In genomic region chr17:77565166-77565565, GRCh38 we compare ENCODE assay signal across 23 cellular contexts.
DNase-seq lines count a peak whose midpoint lies in the region; ATAC-seq, FAIRE-seq and TF ChIP-seq lines count a peak whose summit lies in the region.
"Had no signal": no experiment of that assay in that cellular context is flagged by ENCODE, and none has a peak within 500 bp of the region (broad histone marks: within the 10 kb centered on the region; RNA-seq: fewer than 3 reads in every experiment).

No MANE protein-coding gene starts in this region.

- H3K9me3 ChIP-seq in BLaER1 (no peaks in the 10 kb centered on the region; the same call in 1 of the 2 replicates), kidney (ENCODE audit: control insufficient read depth in 1 of 2, low read length in 2 of 2) (no peaks in the 10 kb centered on the region), spleen (no peaks in the 10 kb centered on the region)
- H3K9me3 ChIP-seq: BE2C, MG63, SJCRH30 had no signal

- H3K9ac ChIP-seq in BLaER1 (no peak overlapping the region), kidney (ENCODE audit: low read length in 2 of 2) (no peak overlapping the region)
- H3K9ac ChIP-seq: GM23248 had no signal

- H3K36me3 Mint-ChIP-seq in activated CD8-positive, alpha-beta T cell treated with anti-CD3 and anti-CD28 coated beads for 36 hours (ENCODE audit: low read depth) = no peaks in the 10 kb centered on the region
- H3K36me3 Mint-ChIP-seq in endothelial cell (ENCODE audit: low read depth, unreplicated experiment) = no peaks in the 10 kb centered on the region
- H3K36me3 Mint-ChIP-seq: CD4-positive, CD25-positive, alpha-beta regulatory T cell had no signal

- no peaks in the 10 kb centered on the region for H4K20me1 ChIP-seq in BLaER1

- TF ChIP-seq CTCF in bronchial epithelial cell (IDR thresholded peaks at IDR 0.05; ENCODE audit: insufficient read depth, low read length, severe bottlenecking) = no peak
- TF ChIP-seq CTCF in kidney (IDR thresholded peaks at IDR 0.05; ENCODE audit: borderline replicate concordance, extremely low read depth, insufficient read depth) = no peak
- TF ChIP-seq CTCF in spleen (IDR thresholded peaks at IDR 0.05 in 8 of 11, conservative IDR thresholded peaks at IDR 0.05 in 3 of 11) = no peak
- no peak for TF ChIP-seq CTCF in activated CD8-positive, alpha-beta T cell treated with anti-CD3 and anti-CD28 coated beads for 36 hours (IDR thresholded peaks at IDR 0.05)
- TF ChIP-seq CTCF in endothelial cell (IDR thresholded peaks at IDR 0.05; ENCODE audit: unreplicated experiment) = no peak

- H3K27ac ChIP-seq in BLaER1 (peak overlapping the region; percentile 69; the same call in 1 of the 2 replicates), kidney (ENCODE audit: low read depth in 2 of 2, low read length in 2 of 2) (no peak overlapping the region), spleen (no peak overlapping the region)
- H3K27ac ChIP-seq: GM23248, PC-9, SJCRH30 had no signal

- H3K4me2 ChIP-seq in BLaER1 = peak overlapping the region; percentile 74
- H3K4me2 ChIP-seq: PC-9 had no signal

- H3K4me3 ChIP-seq in BLaER1 (peak overlapping the region; percentile 46), bronchial epithelial cell (ENCODE audit: low read depth, low read length) (no peak overlapping the region), kidney (ENCODE audit: low read length in 2 of 2) (no peak overlapping the region), spleen (no peak overlapping the region)
- H3K4me3 ChIP-seq: GM23248, MG63, PC-9, SJCRH30 had no signal

- H3K4me3 Mint-ChIP-seq in activated CD8-positive, alpha-beta T cell treated with anti-CD3 and anti-CD28 coated beads for 36 hours = no peak overlapping the region
- H3K4me3 Mint-ChIP-seq in endothelial cell (ENCODE audit: unreplicated experiment) = no peak overlapping the region
- H3K4me3 Mint-ChIP-seq: CD4-positive, CD25-positive, alpha-beta regulatory T cell; H9; HFFc6 had no signal

- DNase-seq in bronchial epithelial cell (ENCODE audit: low read depth) (peak; percentile 7), kidney (peak; percentile 66), spleen (peak; percentile 29), NCI-H774 (lab: John Stamatoyannopoulos, UW) (no peak), endothelial cell (ENCODE audit: low spot score) (no peak)
- DNase-seq in activated CD8-positive, alpha-beta T cell treated with anti-CD3 and anti-CD28 coated beads for 36 hours = no peak
- DNase-seq: 8988T; ACHN; BE2C; CD4-positive, CD25-positive, alpha-beta regulatory T cell; DMS53; GM23248; H9; HFFc6; KBM-7; MG63; NCI-H2029; NCI-H446 treated with DMSO at 0.1 percent for 48 hours; NCI-H526; PC-9; SJCRH30 had no signal

- H3K4me1 Mint-ChIP-seq in activated CD8-positive, alpha-beta T cell treated with anti-CD3 and anti-CD28 coated beads for 36 hours (ENCODE audit: low read depth) = no peaks in the 10 kb centered on the region
- no peaks in the 10 kb centered on the region for H3K4me1 Mint-ChIP-seq in endothelial cell (ENCODE audit: unreplicated experiment)
- H3K4me1 Mint-ChIP-seq: CD4-positive, CD25-positive, alpha-beta regulatory T cell; H9 had no signal

- TF ChIP-seq POLR2A in spleen (IDR thresholded peaks at IDR 0.05) = no peak
- TF ChIP-seq POLR2A in GM18505 (IDR thresholded peaks at IDR 0.05; ENCODE audit: borderline replicate concordance, extremely low read depth, insufficient read depth, insufficient read length) = no peak

- peaks cover 1% of the 10 kb centered on the region for H3K27me3 Mint-ChIP-seq in activated CD8-positive, alpha-beta T cell treated with anti-CD3 and anti-CD28 coated beads for 36 hours
- H3K27me3 Mint-ChIP-seq in endothelial cell (ENCODE audit: unreplicated experiment) = peaks cover 3% of the 10 kb centered on the region

- CTCF ChIA-PET in activated CD8-positive, alpha-beta T cell treated with anti-CD3 and anti-CD28 coated beads for 36 hours (lab: Charles Lee) = no interaction called here

- H3K27ac Mint-ChIP-seq in activated CD8-positive, alpha-beta T cell treated with anti-CD3 and anti-CD28 coated beads for 36 hours = no peak overlapping the region
- no peak overlapping the region for H3K27ac Mint-ChIP-seq in endothelial cell (ENCODE audit: unreplicated experiment)
- H3K27ac Mint-ChIP-seq: CD4-positive, CD25-positive, alpha-beta regulatory T cell; H9; HFFc6 had no signal

- intact Hi-C loops in kidney (cut with DNase I) = no loop called here
- intact Hi-C loops in spleen (cut with DNase I; ENCODE audit: low total_unique reads) = no loop called here
- intact Hi-C loops in activated CD8-positive, alpha-beta T cell treated with anti-CD3 and anti-CD28 coated beads for 36 hours (cut with micrococcal nuclease) = no loop called here

- WGBS in spleen, 5 donors = 86 to 97% (median 88%) methylated on average over 6 to 7 of the region's 7 CpGs

- FAIRE-seq in bronchial epithelial cell (lab: Jason Lieb, UNC) (no peak), kidney (lab: Jason Lieb, UNC) (no peak)

- ATAC-seq in activated CD8-positive, alpha-beta T cell treated with anti-CD3 and anti-CD28 coated beads for 36 hours = no peak
- no peak for ATAC-seq in GM18505 (IDR thresholded peaks at IDR 0.05; ENCODE audit: unreplicated experiment)

- H3K4me1 ChIP-seq in BLaER1 (peaks cover 60% of the 10 kb centered on the region), kidney (ENCODE audit: control insufficient read depth in 1 of 2, insufficient read depth in 1 of 2, low read depth in 1 of 2, low read length in 2 of 2) (no peaks in the 10 kb centered on the region), spleen (no peaks in the 10 kb centered on the region)
- H3K4me1 ChIP-seq: BE2C, SJCRH30 had no signal

- H3K27me3 ChIP-seq in BLaER1 = no peaks in the 10 kb centered on the region
- H3K27me3 ChIP-seq in bronchial epithelial cell (ENCODE audit: control insufficient read depth, insufficient read depth, low read length) = peaks cover 3% of the 10 kb centered on the region
- peaks cover 0 to 56% (median 6%) of the 10 kb centered on the region in 7 donors for H3K27me3 ChIP-seq in spleen (replicated peaks in 1 of 7)
- H3K27me3 ChIP-seq: BE2C had no signal

- peaks cover 25% of the 10 kb centered on the region; the same call in 1 of the 2 replicates for H3K36me3 ChIP-seq in BLaER1
- H3K36me3 ChIP-seq in bronchial epithelial cell (ENCODE audit: control insufficient read depth, insufficient read depth, low read length) = no peaks in the 10 kb centered on the region
- H3K36me3 ChIP-seq in kidney (ENCODE audit: control insufficient read depth in 1 of 2, insufficient read depth in 2 of 2, low read length in 2 of 2) = no peaks in the 10 kb centered on the region
- H3K36me3 ChIP-seq in spleen = no peaks in the 10 kb centered on the region
- H3K36me3 ChIP-seq: BE2C, MG63, SJCRH30 had no signal

- H3K9me3 Mint-ChIP-seq in activated CD8-positive, alpha-beta T cell treated with anti-CD3 and anti-CD28 coated beads for 36 hours = no peaks in the 10 kb centered on the region
- H3K9me3 Mint-ChIP-seq in endothelial cell (ENCODE audit: unreplicated experiment) = no peaks in the 10 kb centered on the region
- H3K9me3 Mint-ChIP-seq: CD4-positive, CD25-positive, alpha-beta regulatory T cell; H9; HFFc6 had no signal

- POLR2A ChIA-PET in activated CD8-positive, alpha-beta T cell treated with anti-CD3 and anti-CD28 coated beads for 36 hours (lab: Charles Lee) = no interaction called here

Comparison
In these comparisons a context has a peak if more than half of its experiments do, and no peak if none do; other contexts are left out.
1. DNase-seq: peak in bronchial epithelial cell (single experiment), kidney (single experiment) and spleen (single experiment); none in NCI-H774 (single experiment), activated CD8-positive, alpha-beta T cell treated with anti-CD3 and anti-CD28 coated beads for 36 hours (single experiment) and endothelial cell (single experiment).